In the genomic region with DNA sequence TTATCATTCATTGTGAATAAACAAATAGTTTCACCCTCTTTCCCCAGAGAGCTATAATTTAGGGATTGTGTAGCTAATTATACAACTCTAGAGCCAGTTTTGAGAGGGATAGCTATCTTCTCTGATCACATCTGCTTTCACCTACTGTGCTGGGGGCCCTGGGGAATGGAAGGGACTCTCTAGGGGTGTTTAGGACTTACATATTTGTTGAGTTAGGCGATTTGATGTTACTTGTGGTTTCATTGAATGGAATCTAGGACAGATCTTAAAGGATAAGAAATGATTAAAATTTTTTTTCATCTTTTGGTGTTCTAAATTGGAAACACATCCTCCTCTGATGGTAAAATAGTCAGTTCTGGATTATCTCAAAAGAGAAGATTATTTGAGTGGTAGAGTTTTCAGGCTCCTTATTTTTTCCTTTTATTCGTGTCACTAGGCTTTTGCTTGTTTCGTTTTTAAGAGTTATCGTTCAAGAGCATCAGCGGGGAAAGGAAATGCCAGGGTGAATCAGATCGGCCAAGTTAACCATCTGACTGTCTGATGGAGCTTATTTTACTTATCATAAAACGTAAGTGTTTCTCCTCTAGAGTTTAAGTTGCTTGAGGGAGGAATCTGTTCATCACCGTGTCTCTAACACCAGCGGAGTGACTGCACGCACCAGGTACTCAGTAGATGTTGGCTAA, we compare ENCODE assay signal across 14 cellular contexts.
A peak's percentile ranks its signal among the peaks of the same experiment; 100 is the strongest.
DNase-seq lines count a peak whose midpoint lies in the region; ATAC-seq and TF ChIP-seq lines count a peak whose summit lies in the region.
"Had no signal": no experiment of that assay in that cellular context is flagged by ENCODE, and none has a peak within 500 bp of the region (broad histone marks: within the 10 kb centered on the region; RNA-seq: fewer than 3 reads in every experiment).

No MANE protein-coding gene starts in this region.

- no peaks in the 10 kb centered on the region for H3K27me3 Mint-ChIP-seq in activated CD4-positive, alpha-beta T cell treated with anti-CD3 and anti-CD28 coated beads, Interleukin-2, amount 10 ng/mL, durations not matched to agents 24 days and 14 days
- H3K27me3 Mint-ChIP-seq in osteocyte (ENCODE audit: unreplicated experiment), result no peaks in the 10 kb centered on the region

- TF ChIP-seq CTCF in osteocyte (IDR thresholded peaks at IDR 0.05) (no peak), upper lobe of left lung (IDR thresholded peaks at IDR 0.05) (no peak)

- TF ChIP-seq POLR2A in upper lobe of left lung (IDR thresholded peaks at IDR 0.05), result no peak

- H3K27ac Mint-ChIP-seq in activated CD4-positive, alpha-beta T cell treated with anti-CD3 and anti-CD28 coated beads, Interleukin-2, amount 10 ng/mL, durations not matched to agents 24 days and 14 days, result peak overlapping the region; percentile 8
- H3K27ac Mint-ChIP-seq in osteocyte (ENCODE audit: unreplicated experiment), result peak overlapping the region; percentile 80

- H3K27ac ChIP-seq in upper lobe of left lung, result no peak overlapping the region
- H3K27ac ChIP-seq: left lung, PC-9, spleen had no signal

- H3K36me3 Mint-ChIP-seq in activated CD4-positive, alpha-beta T cell treated with anti-CD3 and anti-CD28 coated beads, Interleukin-2, amount 10 ng/mL, durations not matched to agents 24 days and 14 days (ENCODE audit: low read depth), result peaks cover 4% of the 10 kb centered on the region
- H3K36me3 Mint-ChIP-seq in osteocyte (ENCODE audit: unreplicated experiment), result no peaks in the 10 kb centered on the region

- no peak for DNase-seq in activated CD4-positive, alpha-beta T cell treated with anti-CD3 and anti-CD28 coated beads, Interleukin-2, amount 10 ng/mL, durations not matched to agents 24 days and 14 days
- no peak for DNase-seq in activated CD4-positive, alpha-beta T cell treated with anti-CD3 and anti-CD28 coated beads for 48 hours
- peak; percentile 18 for DNase-seq in NCI-H1694 treated with DMSO at 0.1 percent for 48 hours (lab: John Stamatoyannopoulos, UW)
- DNase-seq in adipocyte (ENCODE audit: low read depth), result peak; percentile 80
- no peak for DNase-seq in osteocyte (ENCODE audit: extremely low spot score, unreplicated experiment)
- no peak for DNase-seq in upper lobe of left lung
- DNase-seq: activated CD4-positive, alpha-beta T cell treated with anti-CD3 and anti-CD28 coated beads, Interleukin-2, amount 50 U/mL, for 48 hours; effector CD4-positive, alpha-beta T cell; left lung; spleen had no signal

- H3K36me3 ChIP-seq in adipocyte (ENCODE audit: control insufficient read depth, insufficient read depth, low read length, severe bottlenecking) (no peaks in the 10 kb centered on the region), upper lobe of left lung (no peaks in the 10 kb centered on the region)
- H3K36me3 ChIP-seq: left lung, spleen had no signal

- WGBS in upper lobe of left lung, 2 donors, result 89 to 90% methylated on average over 10 of the region's 10 CpGs

- no peaks in the 10 kb centered on the region for H3K9me3 Mint-ChIP-seq in activated CD4-positive, alpha-beta T cell treated with anti-CD3 and anti-CD28 coated beads, Interleukin-2, amount 10 ng/mL, durations not matched to agents 24 days and 14 days
- H3K9me3 Mint-ChIP-seq in osteocyte (ENCODE audit: unreplicated experiment), result no peaks in the 10 kb centered on the region

- no peaks in the 10 kb centered on the region for H3K27me3 ChIP-seq in adipocyte (replicated peaks; ENCODE audit: control insufficient read depth, insufficient read depth, low read length)
- H3K27me3 ChIP-seq in upper lobe of left lung, result no peaks in the 10 kb centered on the region
- H3K27me3 ChIP-seq: left lung, spleen had no signal

- H3K9ac ChIP-seq in adipocyte (ENCODE audit: low read length), result peak overlapping the region; percentile 82

- ATAC-seq in HG02678 (IDR thresholded peaks at IDR 0.05; ENCODE audit: unreplicated experiment), result no peak
- ATAC-seq in HG03097 (IDR thresholded peaks at IDR 0.05; ENCODE audit: low FRiP score, unreplicated experiment), result no peak
- ATAC-seq in upper lobe of left lung (ENCODE audit: low FRiP score in 2 of 2), result no peak
- ATAC-seq: HepG2, left lung had no signal

- peaks cover 6% of the 10 kb centered on the region for H3K4me1 Mint-ChIP-seq in activated CD4-positive, alpha-beta T cell treated with anti-CD3 and anti-CD28 coated beads, Interleukin-2, amount 10 ng/mL, durations not matched to agents 24 days and 14 days
- H3K4me1 Mint-ChIP-seq in osteocyte (ENCODE audit: unreplicated experiment), result peaks cover 33% of the 10 kb centered on the region

- H3K4me3 Mint-ChIP-seq in activated CD4-positive, alpha-beta T cell treated with anti-CD3 and anti-CD28 coated beads, Interleukin-2, amount 10 ng/mL, durations not matched to agents 24 days and 14 days, result no peak overlapping the region
- peak overlapping the region; percentile 71 for H3K4me3 Mint-ChIP-seq in osteocyte (ENCODE audit: unreplicated experiment)

- H3K4me1 ChIP-seq in adipocyte (ENCODE audit: control insufficient read depth, insufficient read depth, low read length), result peaks cover 48% of the 10 kb centered on the region
- H3K4me1 ChIP-seq in upper lobe of left lung, result no peaks in the 10 kb centered on the region
- H3K4me1 ChIP-seq: left lung, spleen had no signal

- intact Hi-C loops in activated CD4-positive, alpha-beta T cell treated with anti-CD3 and anti-CD28 coated beads, Interleukin-2, amount 10 ng/mL, durations not matched to agents 24 days and 14 days (cut with micrococcal nuclease), result no loop called here

- H3K9me3 ChIP-seq in adipocyte (ENCODE audit: control insufficient read depth, low read length) (no peaks in the 10 kb centered on the region), upper lobe of left lung (no peaks in the 10 kb centered on the region)
- H3K9me3 ChIP-seq: left lung, spleen had no signal

- no peak for TF ChIP-seq EP300 in upper lobe of left lung (IDR thresholded peaks at IDR 0.05)

- H3K4me3 ChIP-seq in adipocyte (ENCODE audit: low read length) (peak overlapping the region; percentile 77), upper lobe of left lung (no peak overlapping the region)
- H3K4me3 ChIP-seq: left lung, PC-9, spleen had no signal

Comparison
In these comparisons a context has a peak if more than half of its experiments do, and no peak if none do; other contexts are left out.
1. DNase-seq: peak in NCI-H1694 treated with DMSO at 0.1 percent for 48 hours (single experiment) and adipocyte (single experiment); none in activated CD4-positive, alpha-beta T cell treated with anti-CD3 and anti-CD28 coated beads, Interleukin-2, amount 10 ng/mL, durations not matched to agents 24 days and 14 days (single experiment), activated CD4-positive, alpha-beta T cell treated with anti-CD3 and anti-CD28 coated beads for 48 hours (single experiment), osteocyte (single experiment) and upper lobe of left lung (0 of 2).